Comparison of ENCODE assay signal across 17 cellular contexts in the genomic region with DNA sequence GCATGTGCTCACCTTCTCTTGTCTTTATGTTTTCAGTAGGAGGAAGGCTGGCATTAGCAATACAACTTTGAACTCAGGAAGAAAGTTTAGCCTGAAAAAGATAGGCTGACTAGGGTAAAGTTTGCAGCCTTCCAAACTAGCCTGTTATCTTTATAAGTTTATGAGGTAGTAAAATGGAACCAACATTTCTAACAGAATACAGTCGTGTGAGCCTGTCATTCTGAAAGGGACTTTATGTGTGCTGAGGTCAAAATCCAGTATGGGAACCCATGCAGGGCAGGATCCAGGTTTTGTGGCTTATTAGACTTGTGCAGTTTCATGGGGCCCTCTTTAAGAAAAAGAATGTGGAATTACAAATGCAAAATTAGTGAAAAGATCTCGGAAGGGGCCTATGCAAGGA.
DNase-seq lines count a peak whose midpoint lies in the region; ATAC-seq, FAIRE-seq and TF ChIP-seq lines count a peak whose summit lies in the region.
"Had no signal": no experiment of that assay in that cellular context is flagged by ENCODE, and none has a peak within 500 bp of the region (broad histone marks: within the 10 kb centered on the region; RNA-seq: fewer than 3 reads in every experiment).

No MANE protein-coding gene starts in this region.

- in situ Hi-C loops in K562 (cut with MboI), result no loop called here

- peaks cover 2% of the 10 kb centered on the region for H3K27me3 Mint-ChIP-seq in activated CD8-positive, alpha-beta T cell treated with anti-CD3 and anti-CD28 coated beads for 36 hours

- no peaks in the 10 kb centered on the region for H3K36me3 ChIP-seq in HEK293 (ENCODE audit: control insufficient read depth in 2 of 2, insufficient read depth in 1 of 2, low read length in 2 of 2)
- no peaks in the 10 kb centered on the region for H3K36me3 ChIP-seq in K562 (ENCODE audit: control insufficient read depth, insufficient read depth, low read length)
- H3K36me3 ChIP-seq in mucosa of descending colon (ENCODE audit: low read depth), result no peaks in the 10 kb centered on the region
- H3K36me3 ChIP-seq: BLaER1 had no signal

- WGBS in K562 (ENCODE audit: insufficient coverage, low coverage, missing lambda C conversion rate), result 23% methylated on average over 2 of the region's 2 CpGs

- no peaks in the 10 kb centered on the region for H3K36me3 Mint-ChIP-seq in activated CD8-positive, alpha-beta T cell treated with anti-CD3 and anti-CD28 coated beads for 36 hours (ENCODE audit: low read depth)

- no peaks in the 10 kb centered on the region for H3K79me2 ChIP-seq in K562 (ENCODE audit: control insufficient read depth, insufficient read depth, low read length)

- DNase-seq in K562 (ENCODE audit: extremely low read depth in 1 of 4, low spot score in 3 of 4) (no peak), mucosa of descending colon (peak in 1 of 3 donors; percentile 57), left ventricle myocardium superior (no peak)
- no peak for DNase-seq in activated CD8-positive, alpha-beta T cell treated with anti-CD3 and anti-CD28 coated beads for 36 hours
- DNase-seq: Calu3, DMS 273 treated with DMSO at 0.1 percent for 48 hours, DMS79, Karpas-422 had no signal

- H3K9me3 Mint-ChIP-seq in activated CD8-positive, alpha-beta T cell treated with anti-CD3 and anti-CD28 coated beads for 36 hours, result no peaks in the 10 kb centered on the region

- no peaks in the 10 kb centered on the region for H3K9me3 ChIP-seq in HEK293 (ENCODE audit: control insufficient read depth, insufficient read depth, low read depth, low read length)
- no peaks in the 10 kb centered on the region for H3K9me3 ChIP-seq in K562 (replicated peaks; ENCODE audit: control insufficient read depth, insufficient read depth, low read depth, low read length)
- no peaks in the 10 kb centered on the region for H3K9me3 ChIP-seq in mucosa of descending colon
- H3K9me3 ChIP-seq: A549, BLaER1 had no signal

- POLR2A ChIA-PET in HEK293 (lab: Yijun Ruan, JAX) (no interaction called here), K562 (lab: Yijun Ruan, JAX) (interaction anchor here (0.8 kb wide), 1 partner anchor 11 kb away, joined by 3 read pairs; no protein-coding TSS in a partner anchor)
- POLR2A ChIA-PET in activated CD8-positive, alpha-beta T cell treated with anti-CD3 and anti-CD28 coated beads for 36 hours (lab: Charles Lee), result no interaction called here

- intact Hi-C loops in K562 (cut with micrococcal nuclease) (loop anchor here (5.0 kb wide), 1 partner anchor 94 kb away; no protein-coding TSS in a partner anchor), mucosa of descending colon (cut with DNase I, micrococcal nuclease) (no loop called here), left ventricle myocardium superior (cut with micrococcal nuclease) (no loop called here)
- intact Hi-C loops in activated CD8-positive, alpha-beta T cell treated with anti-CD3 and anti-CD28 coated beads for 36 hours (cut with micrococcal nuclease), result no loop called here

- no peak overlapping the region for H3K27ac ChIP-seq in HEK293 (ENCODE audit: extremely low read depth, low read depth, low read length)
- no peak overlapping the region for H3K27ac ChIP-seq in K562 (ENCODE audit: extremely low read depth, low read depth, low read length)
- H3K27ac ChIP-seq: A549, BLaER1 had no signal

- no peaks in the 10 kb centered on the region for H4K20me1 ChIP-seq in K562 (replicated peaks; ENCODE audit: control insufficient read depth, insufficient read depth, low read length)
- H4K20me1 ChIP-seq: BLaER1 had no signal

- H3K4me2 ChIP-seq in K562 (ENCODE audit: insufficient read depth, low read length), result no peak overlapping the region
- H3K4me2 ChIP-seq: A549, BLaER1 had no signal

- H3K4me1 ChIP-seq in HEK293 (ENCODE audit: control insufficient read depth, insufficient read depth, low read length) (peaks cover 6% of the 10 kb centered on the region; the same call in 1 of the 2 replicates), K562 (replicated peaks in 1 of 2; ENCODE audit: control insufficient read depth in 2 of 2, insufficient read depth in 2 of 2, low read length in 2 of 2) (no peaks in the 10 kb centered on the region), mucosa of descending colon (ENCODE audit: low read depth) (peaks cover 9% of the 10 kb centered on the region)
- H3K4me1 ChIP-seq: A549, BLaER1 had no signal

- H3K9ac ChIP-seq in K562 (ENCODE audit: insufficient read depth in 1 of 2, low read depth in 2 of 2, low read length in 2 of 2), result no peak overlapping the region
- H3K9ac ChIP-seq: BLaER1 had no signal

- no peak for TF ChIP-seq EP300 in K562 (IDR thresholded peaks at IDR 0.05; ENCODE audit: low read length)

- ATAC-seq in K562 (no peak), mucosa of descending colon (peak; percentile 98), left ventricle myocardium superior (no peak), GM19395 (IDR thresholded peaks at IDR 0.05; ENCODE audit: unreplicated experiment) (no peak), HG03039 (IDR thresholded peaks at IDR 0.05; ENCODE audit: unreplicated experiment) (no peak)
- no peak for ATAC-seq in activated CD8-positive, alpha-beta T cell treated with anti-CD3 and anti-CD28 coated beads for 36 hours
- ATAC-seq: A549, GM12878, HCT116, HepG2 had no signal

- no peak for FAIRE-seq in K562 (lab: Jason Lieb, UNC)
- FAIRE-seq: A549, GM12878, HepG2, HTR-8/SVneo had no signal

- H3K4me3 Mint-ChIP-seq in activated CD8-positive, alpha-beta T cell treated with anti-CD3 and anti-CD28 coated beads for 36 hours, result no peak overlapping the region

- H3K9me1 ChIP-seq in K562 (ENCODE audit: control insufficient read depth, insufficient read depth, low read length), result no peaks in the 10 kb centered on the region

- TF ChIP-seq CTCF in HEK293 (tag by site-specific recombination; IDR thresholded peaks at IDR 0.05) (no peak), K562 (IDR thresholded peaks at IDR 0.05 in 2 of 3, conservative IDR thresholded peaks at IDR 0.05 in 1 of 3; ENCODE audit: insufficient read depth in 2 of 3, low read depth in 1 of 3, low read length in 3 of 3) (no peak), mucosa of descending colon (IDR thresholded peaks at IDR 0.05) (no peak)
- no peak for TF ChIP-seq CTCF in activated CD8-positive, alpha-beta T cell treated with anti-CD3 and anti-CD28 coated beads for 36 hours (IDR thresholded peaks at IDR 0.05)

- no peaks in the 10 kb centered on the region for H3K4me1 Mint-ChIP-seq in activated CD8-positive, alpha-beta T cell treated with anti-CD3 and anti-CD28 coated beads for 36 hours (ENCODE audit: low read depth)

- no peaks in the 10 kb centered on the region for H3K27me3 ChIP-seq in K562 (ENCODE audit: control insufficient read depth in 2 of 2, insufficient read depth in 2 of 2, low read length in 2 of 2)
- H3K27me3 ChIP-seq: BLaER1 had no signal

- TF ChIP-seq RAD21 in K562 (CRISPR knock-in tag; conservative IDR thresholded peaks at IDR 0.05 in 1 of 2, IDR thresholded peaks at IDR 0.05 in 1 of 2), result no peak

- no peak for TF ChIP-seq POLR2A in K562 (conservative IDR thresholded peaks at IDR 0.05)

- CTCF ChIA-PET in HEK293 (lab: Yijun Ruan, JAX), result interaction anchor here (0.6 kb wide), 1 partner anchor 121 kb away, joined by 3 read pairs; no protein-coding TSS in a partner anchor
- CTCF ChIA-PET in K562 (lab: Yijun Ruan, JAX; ENCODE audit: low intra/inter-chr PET ratio), result no interaction called here
- CTCF ChIA-PET in activated CD8-positive, alpha-beta T cell treated with anti-CD3 and anti-CD28 coated beads for 36 hours (lab: Charles Lee), result no interaction called here

- peak overlapping the region; percentile 36 for H2AFZ ChIP-seq in K562 (ENCODE audit: low read depth, low read length)

- no TSS peak for BruUV-seq in K562 (replicated peaks; lab: Mats Ljungman, UMichigan)

- H3K27ac Mint-ChIP-seq in activated CD8-positive, alpha-beta T cell treated with anti-CD3 and anti-CD28 coated beads for 36 hours, result no peak overlapping the region

- H3K4me3 ChIP-seq in HEK293 (ENCODE audit: low read depth, low read length) (no peak overlapping the region), K562 (no peak overlapping the region), mucosa of descending colon (no peak overlapping the region)
- H3K4me3 ChIP-seq: A549, BLaER1, GM12878 had no signal

TF ChIP-seq in HEK293, 187 proteins besides CTCF, POLR2A, EP300 and RAD21 (continues in another document):
- TF ChIP-seq ZNF658 (tag by site-specific recombination; IDR thresholded peaks at IDR 0.05) (no peak), ZFHX2 (tag by site-specific recombination; conservative IDR thresholded peaks at IDR 0.05) (no peak)

TF ChIP-seq in K562, 482 proteins besides CTCF, POLR2A, EP300 and RAD21 (continues in another document):
- TF ChIP-seq MCM3 (IDR thresholded peaks at IDR 0.05), result no peak
- TF ChIP-seq, protein P1, sequence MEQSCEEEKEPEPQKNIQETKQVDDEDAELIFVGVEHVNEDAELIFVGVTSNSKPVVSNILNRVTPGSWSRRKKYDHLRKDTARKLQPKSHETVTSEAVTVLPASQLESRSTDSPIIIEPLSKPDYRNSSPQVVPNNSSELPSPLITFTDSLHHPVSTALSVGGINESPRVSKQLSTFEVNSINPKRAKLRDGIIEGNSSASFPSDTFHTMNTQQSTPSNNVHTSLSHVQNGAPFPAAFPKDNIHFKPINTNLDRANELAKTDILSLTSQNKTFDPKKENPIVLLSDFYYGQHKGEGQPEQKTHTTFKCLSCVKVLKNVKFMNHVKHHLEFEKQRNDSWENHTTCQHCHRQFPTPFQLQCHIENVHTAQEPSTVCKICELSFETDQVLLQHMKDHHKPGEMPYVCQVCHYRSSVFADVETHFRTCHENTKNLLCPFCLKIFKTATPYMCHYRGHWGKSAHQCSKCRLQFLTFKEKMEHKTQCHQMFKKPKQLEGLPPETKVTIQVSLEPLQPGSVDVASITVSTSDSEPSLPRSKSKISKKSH (CRISPR knock-in tag; IDR thresholded peaks at IDR 0.05), result no peak
- TF ChIP-seq, protein P2, sequence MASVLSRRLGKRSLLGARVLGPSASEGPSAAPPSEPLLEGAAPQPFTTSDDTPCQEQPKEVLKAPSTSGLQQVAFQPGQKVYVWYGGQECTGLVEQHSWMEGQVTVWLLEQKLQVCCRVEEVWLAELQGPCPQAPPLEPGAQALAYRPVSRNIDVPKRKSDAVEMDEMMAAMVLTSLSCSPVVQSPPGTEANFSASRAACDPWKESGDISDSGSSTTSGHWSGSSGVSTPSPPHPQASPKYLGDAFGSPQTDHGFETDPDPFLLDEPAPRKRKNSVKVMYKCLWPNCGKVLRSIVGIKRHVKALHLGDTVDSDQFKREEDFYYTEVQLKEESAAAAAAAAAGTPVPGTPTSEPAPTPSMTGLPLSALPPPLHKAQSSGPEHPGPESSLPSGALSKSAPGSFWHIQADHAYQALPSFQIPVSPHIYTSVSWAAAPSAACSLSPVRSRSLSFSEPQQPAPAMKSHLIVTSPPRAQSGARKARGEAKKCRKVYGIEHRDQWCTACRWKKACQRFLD (CRISPR knock-in tag; IDR thresholded peaks at IDR 0.05), result no peak
